8 cellular contexts compared by ENCODE assay signal in genomic region chr7:151519045-151519764, GRCh38. TPM values are rescaled to one million over a fixed set of nuclear protein-coding genes. Genes with fewer than 3 reads are reported as not detected.
DNase-seq lines count a peak whose midpoint lies in the region; ATAC-seq and TF ChIP-seq lines count a peak whose summit lies in the region.
"Not testable (repeated sequence)": the region's sequence is repeated elsewhere in the genome, so short reads cannot be mapped to it uniquely, and the experiment has no call there.

No MANE protein-coding gene starts in this region.

- H3K27ac Mint-ChIP-seq in Caco-2 (ENCODE audit: unreplicated experiment): peak overlapping the region; percentile 99
- H3K27ac Mint-ChIP-seq in activated naive CD4-positive, alpha-beta T cell treated with anti-CD3 and anti-CD28 coated beads, Interleukin-2, amount 10 ng/mL, durations not matched to agents 7 days and 5 days: peak overlapping the region; percentile 98
- peak overlapping the region; percentile 94 for H3K27ac Mint-ChIP-seq in natural killer cell treated with Interleukin-12 subunit alpha and Interleukin-12 subunit beta and Interleukin-15 and Interleukin-18, amount 100 ng/mL, for 72 hours

- peak; percentile 84 to 86 for DNase-seq in Caco-2
- DNase-seq in SW480 (ENCODE audit: low spot score): peak; percentile 38
- peak; percentile 66 for DNase-seq in activated naive CD4-positive, alpha-beta T cell treated with anti-CD3 and anti-CD28 coated beads, Interleukin-2, amount 10 ng/mL, durations not matched to agents 7 days and 5 days
- not testable (repeated sequence) for DNase-seq in foreskin keratinocyte
- DNase-seq in natural killer cell treated with Interleukin-12 subunit alpha and Interleukin-12 subunit beta and Interleukin-15 and Interleukin-18, amount 100 ng/mL, for 72 hours (ENCODE audit: low spot score): peak; percentile 78
- peak; percentile 23 to 45 for DNase-seq in stimulated activated CD8-positive, alpha-beta memory T cell treated with anti-CD3 and anti-CD28 coated beads, Interleukin-4, amount 100 ng/mL, for 4 hours (ENCODE audit: low read depth in 2 of 2, low spot score in 1 of 2)

- CTCF ChIA-PET in Caco-2 (lab: Charles Lee): interaction anchor here (0.5 to 1.4 kb wide), 4 partner anchors 20 to 226 kb away, joined by 3 to 5 read pairs (median 4); no protein-coding TSS in a partner anchor
- CTCF ChIA-PET in activated naive CD4-positive, alpha-beta T cell treated with anti-CD3 and anti-CD28 coated beads, Interleukin-2, amount 10 ng/mL, durations not matched to agents 7 days and 5 days (lab: Charles Lee): interaction anchor here (1.5 to 2.1 kb wide), 2 partner anchors 113 to 241 kb away, joined by 4 to 9 read pairs; no protein-coding TSS in a partner anchor

- ATAC-seq in GM21423 (IDR thresholded peaks at IDR 0.05; ENCODE audit: unreplicated experiment) (peak; percentile 38), HG03521 (IDR thresholded peaks at IDR 0.05; ENCODE audit: unreplicated experiment) (peak; percentile 43), foreskin keratinocyte (peak; percentile 69)
- ATAC-seq in natural killer cell treated with Interleukin-12 subunit alpha and Interleukin-12 subunit beta and Interleukin-15 and Interleukin-18, amount 100 ng/mL, for 72 hours: peak; percentile 78 to 81

- H3K9me3 ChIP-seq in Caco-2: not testable (repeated sequence)

- TF ChIP-seq CTCF in Caco-2 (IDR thresholded peaks at IDR 0.05; ENCODE audit: insufficient read depth in 1 of 2, low read depth in 1 of 2, low read length in 1 of 2, severe bottlenecking in 1 of 2, unreplicated experiment in 1 of 2): not testable (repeated sequence)
- peak; percentile 26 for TF ChIP-seq CTCF in foreskin keratinocyte (conservative IDR thresholded peaks at IDR 0.05)

- H3K4me1 Mint-ChIP-seq in Caco-2 (ENCODE audit: low read depth, unreplicated experiment): peaks cover 24% of the 10 kb centered on the region
- H3K4me1 Mint-ChIP-seq in activated naive CD4-positive, alpha-beta T cell treated with anti-CD3 and anti-CD28 coated beads, Interleukin-2, amount 10 ng/mL, durations not matched to agents 7 days and 5 days: peaks cover 51% of the 10 kb centered on the region
- H3K4me1 Mint-ChIP-seq in natural killer cell treated with Interleukin-12 subunit alpha and Interleukin-12 subunit beta and Interleukin-15 and Interleukin-18, amount 100 ng/mL, for 72 hours (ENCODE audit: low read depth in 2 of 2): peaks cover 41 to 42% of the 10 kb centered on the region in 2 donors

- H3K27me3 Mint-ChIP-seq in Caco-2 (ENCODE audit: insufficient read depth, unreplicated experiment); natural killer cell treated with Interleukin-12 subunit alpha and Interleukin-12 subunit beta and Interleukin-15 and Interleukin-18, amount 100 ng/mL, for 72 hours: not testable (repeated sequence)
- H3K27me3 Mint-ChIP-seq in activated naive CD4-positive, alpha-beta T cell treated with anti-CD3 and anti-CD28 coated beads, Interleukin-2, amount 10 ng/mL, durations not matched to agents 7 days and 5 days: peaks cover 34% of the 10 kb centered on the region

- H3K27ac ChIP-seq in foreskin keratinocyte: peak overlapping the region; percentile 99

- H3K4me3 Mint-ChIP-seq in Caco-2 (ENCODE audit: unreplicated experiment): peak overlapping the region; percentile 91
- H3K4me3 Mint-ChIP-seq in activated naive CD4-positive, alpha-beta T cell treated with anti-CD3 and anti-CD28 coated beads, Interleukin-2, amount 10 ng/mL, durations not matched to agents 7 days and 5 days: peak overlapping the region; percentile 97
- peak overlapping the region; percentile 91 for H3K4me3 Mint-ChIP-seq in natural killer cell treated with Interleukin-12 subunit alpha and Interleukin-12 subunit beta and Interleukin-15 and Interleukin-18, amount 100 ng/mL, for 72 hours

- H3K36me3 ChIP-seq in Caco-2 (ENCODE audit: control insufficient read depth, insufficient read depth, low read length): not testable (repeated sequence)

- intact Hi-C loops in Caco-2 (cut with micrococcal nuclease; ENCODE audit: unreplicated experiment): loop anchor here (2.0 to 5.0 kb wide), 2 partner anchors 150 to 178 kb away; no protein-coding TSS in a partner anchor

- H3K4me1 ChIP-seq in Caco-2, foreskin keratinocyte: not testable (repeated sequence)

- peaks cover 36% of the 10 kb centered on the region for H3K36me3 Mint-ChIP-seq in Caco-2 (ENCODE audit: insufficient read depth, unreplicated experiment)
- peaks cover 21% of the 10 kb centered on the region for H3K36me3 Mint-ChIP-seq in activated naive CD4-positive, alpha-beta T cell treated with anti-CD3 and anti-CD28 coated beads, Interleukin-2, amount 10 ng/mL, durations not matched to agents 7 days and 5 days
- H3K36me3 Mint-ChIP-seq in natural killer cell treated with Interleukin-12 subunit alpha and Interleukin-12 subunit beta and Interleukin-15 and Interleukin-18, amount 100 ng/mL, for 72 hours: not testable (repeated sequence)

- not testable (repeated sequence) for BruUV-seq in Caco-2 (replicated peaks; lab: Mats Ljungman, UMichigan)

- POLR2A ChIA-PET in Caco-2 (lab: Charles Lee): interaction anchor here (0.5 to 2.1 kb wide), 12 partner anchors 12 to 1184 kb away, joined by 3 to 21 read pairs (median 4); no protein-coding TSS in a partner anchor

- not testable (repeated sequence) for H3K9me3 Mint-ChIP-seq in Caco-2 (ENCODE audit: unreplicated experiment); activated naive CD4-positive, alpha-beta T cell treated with anti-CD3 and anti-CD28 coated beads, Interleukin-2, amount 10 ng/mL, durations not matched to agents 7 days and 5 days; natural killer cell treated with Interleukin-12 subunit alpha and Interleukin-12 subunit beta and Interleukin-15 and Interleukin-18, amount 100 ng/mL, for 72 hours

- peak overlapping the region; percentile 52 for H3K4me3 ChIP-seq in Caco-2 (ENCODE audit: low read depth, low read length)

- not testable (repeated sequence) for H3K27me3 ChIP-seq in Caco-2 (replicated peaks; ENCODE audit: control insufficient read depth, insufficient read depth, low read length); foreskin keratinocyte

RNA-seq across cellular contexts. Expression of gene RHEB, which starts 0.5 kb away (rescaled TPM):
- total RNA-seq in Caco-2 (2022) (156 and 159 TPM in 2 replicates), foreskin keratinocyte (80.0 and 83.3 TPM in 2 replicates)
- polyA plus RNA-seq in foreskin keratinocyte: 106 and 123 TPM in 2 replicates
- total RNA-seq in natural killer cell treated with Interleukin-12 subunit alpha and Interleukin-12 subunit beta and Interleukin-15 and Interleukin-18, amount 100 ng/mL, for 72 hours: 10 to 100 TPM; 45.4 to 55.8 TPM
